9 cellular contexts compared by ENCODE assay signal in genomic region chr1:155976062-155976912, GRCh38. TPM values are rescaled to one million over a fixed set of nuclear protein-coding genes. Genes with fewer than 3 reads are reported as not detected.
A peak's percentile ranks its signal among the peaks of the same experiment; 100 is the strongest.
DNase-seq lines count a peak whose midpoint lies in the region; ATAC-seq and TF ChIP-seq lines count a peak whose summit lies in the region.
"Had no signal": no experiment of that assay in that cellular context is flagged by ENCODE, and none has a peak within 500 bp of the region (broad histone marks: within the 10 kb centered on the region; RNA-seq: fewer than 3 reads in every experiment).

No MANE protein-coding gene starts in this region.

- H3K9me3 Mint-ChIP-seq in central memory CD8-positive, alpha-beta T cell, result no peaks in the 10 kb centered on the region

- peak overlapping the region; percentile 57 to 63 (median 59) for H3K4me3 ChIP-seq in right lobe of liver

- WGBS in right lobe of liver (ENCODE audit: insufficient coverage, low coverage, low lambda C conversion rate, missing lambda C conversion rate), result 23% methylated on average over 12 of the region's 14 CpGs

- peaks cover 86% of the 10 kb centered on the region for H3K4me1 Mint-ChIP-seq in central memory CD8-positive, alpha-beta T cell

- no peaks in the 10 kb centered on the region for H3K27me3 ChIP-seq in right lobe of liver

- DNase-seq in ELR (ENCODE audit: low read depth) (peak; percentile 63), NCI-H2107 treated with DMSO at 0.1 percent for 48 hours (lab: John Stamatoyannopoulos, UW; ENCODE audit: unreplicated experiment) (peak; percentile 94), right lobe of liver (peak in 1 of 3 donors; percentile 63)
- DNase-seq in central memory CD8-positive, alpha-beta T cell (ENCODE audit: low spot score in 2 of 2), result peak; percentile 44 to 55
- DNase-seq in stimulated activated CD8-positive, alpha-beta memory T cell treated with anti-CD3 and anti-CD28 coated beads, Interleukin-15, amount 100 ng/mL, for 4 hours (ENCODE audit: low read depth in 2 of 2), result peak; percentile 48 to 49

- H3K27ac ChIP-seq in VCaP, result peak overlapping the region; percentile 78; the same call in 1 of the 2 replicates
- peak overlapping the region; percentile 73 to 89 (median 77) for H3K27ac ChIP-seq in right lobe of liver

- H3K36me3 ChIP-seq in right lobe of liver, result no peaks in the 10 kb centered on the region

- no peak for TF ChIP-seq CTCF in VCaP (conservative IDR thresholded peaks at IDR 0.05)
- no peak for TF ChIP-seq CTCF in right lobe of liver (IDR thresholded peaks at IDR 0.05)

- H3K4me1 ChIP-seq in right lobe of liver, result peaks cover 0 to 16% (median 2%) of the 10 kb centered on the region in 4 donors

- ATAC-seq in central memory CD8-positive, alpha-beta T cell (replicated peaks; ENCODE audit: extremely low read depth, poor library complexity, severe bottlenecking), result peak; percentile 29
- ATAC-seq in right lobe of liver (peak in 1 of 4 donors; percentile 18), HG02623 (IDR thresholded peaks at IDR 0.05; ENCODE audit: unreplicated experiment) (no peak), GM21423 (IDR thresholded peaks at IDR 0.05; ENCODE audit: unreplicated experiment) (no peak)

- no peaks in the 10 kb centered on the region for H3K27me3 Mint-ChIP-seq in central memory CD8-positive, alpha-beta T cell

- H3K27ac Mint-ChIP-seq in central memory CD8-positive, alpha-beta T cell (ENCODE audit: low read depth), result peak overlapping the region; percentile 90

- intact Hi-C loops in right lobe of liver (cut with DNase I), result no loop called here

- H3K9me3 ChIP-seq in right lobe of liver, result no peaks in the 10 kb centered on the region

- TF ChIP-seq POLR2A in right lobe of liver (IDR thresholded peaks at IDR 0.05), result no peak

- H3K36me3 Mint-ChIP-seq in central memory CD8-positive, alpha-beta T cell (ENCODE audit: insufficient read depth), result peaks cover 15% of the 10 kb centered on the region

- H3K4me3 Mint-ChIP-seq in central memory CD8-positive, alpha-beta T cell, result peak overlapping the region; percentile 90

RNA-seq across cellular contexts. Expression of gene ARHGEF2, which starts 2.1 kb away (rescaled TPM):
- total RNA-seq in right lobe of liver, result 10 to 100 TPM in 4 of 6 experiments, 1 to 10 TPM in 2; 7.9 to 23.8 (median 13.1) TPM

RNA-seq across cellular contexts. Expression of gene RXFP4, which starts 34.8 kb away (rescaled TPM):
- total RNA-seq in right lobe of liver, result not detected
- total RNA-seq: activated CD8-positive, alpha-beta memory T cell treated with anti-CD3 and anti-CD28 coated beads for 36 hours had no signal

RNA-seq across cellular contexts. Expression of gene KHDC4, which starts 42.1 kb away (rescaled TPM):
- total RNA-seq in right lobe of liver, result 10 to 100 TPM; 14.1 to 19.0 (median 17.2) TPM

RNA-seq across cellular contexts. Expression of gene SSR2, which starts 44.5 kb away (rescaled TPM):
- total RNA-seq in right lobe of liver, result 100 to 1,000 TPM in 4 of 6 experiments, 10 to 100 TPM in 2; 59.5 to 227 (median 103) TPM
